ENCODE assay signal across 1 cellular context in genomic region chr19:16896913-16897571, GRCh38.
TF ChIP-seq lines count a peak whose summit lies in the region.

No MANE protein-coding gene starts in this region.

TF ChIP-seq in HepG2, 621 proteins besides CTCF, POLR2A, EP300 and RAD21 (continued from another document):
- TF ChIP-seq BCLAF1 (IDR thresholded peaks at IDR 0.05) (no peak), HNRNPUL1 (IDR thresholded peaks at IDR 0.05; ENCODE audit: low read depth, low read length) (no peak)
